13 cellular contexts compared by ENCODE assay signal in the genomic region with DNA sequence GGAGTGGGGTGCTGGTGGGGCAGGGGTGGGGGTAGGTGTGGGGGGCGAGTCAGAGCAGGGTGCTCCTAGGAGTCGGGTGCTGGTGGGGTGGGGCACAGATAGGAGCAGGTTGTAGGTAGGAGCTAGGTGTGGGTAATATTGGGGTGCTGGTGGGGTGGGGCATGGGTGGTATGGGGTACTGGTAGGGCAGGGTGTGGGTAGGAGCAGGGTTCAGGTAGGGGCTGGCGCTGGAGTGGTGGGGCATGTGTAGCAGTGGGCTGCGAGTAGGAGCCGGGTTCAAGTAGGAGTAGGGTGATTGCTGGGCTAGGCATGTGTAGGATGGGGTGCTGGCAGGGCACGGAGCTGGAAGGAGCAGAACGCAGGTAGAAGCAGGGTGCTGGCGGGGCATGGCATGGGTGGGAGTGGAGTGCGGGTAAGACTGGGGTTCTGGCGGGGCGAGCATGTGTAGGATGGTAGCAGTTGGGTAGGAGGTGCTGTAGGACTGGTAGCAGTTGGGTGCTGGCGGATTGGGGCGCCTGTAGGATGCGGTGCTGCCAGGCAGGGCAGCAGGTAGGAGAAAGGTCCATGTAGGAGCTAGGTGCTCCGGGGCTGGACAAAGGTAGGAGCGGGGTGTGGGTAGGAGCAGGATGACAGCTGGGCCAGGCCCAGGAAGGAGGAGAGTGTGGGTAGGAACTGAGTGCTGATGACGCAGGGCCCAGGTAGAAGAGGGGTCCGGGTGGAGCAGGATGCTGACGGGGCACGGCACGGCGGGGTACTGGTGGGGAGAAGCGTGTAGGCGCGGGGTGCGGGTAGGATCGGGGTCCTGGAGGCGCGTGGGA.
DNase-seq lines count a peak whose midpoint lies in the region; ATAC-seq and TF ChIP-seq lines count a peak whose summit lies in the region.
"Had no signal": no experiment of that assay in that cellular context is flagged by ENCODE, and none has a peak within 500 bp of the region (broad histone marks: within the 10 kb centered on the region; RNA-seq: fewer than 3 reads in every experiment).

No MANE protein-coding gene starts in this region.

- H3K36me3 ChIP-seq in Caco-2 (ENCODE audit: control insufficient read depth, insufficient read depth, low read length) = no peaks in the 10 kb centered on the region
- H3K36me3 ChIP-seq: left ventricle myocardium inferior, vagina had no signal

- peak overlapping the region; percentile 68 for H3K4me3 Mint-ChIP-seq in activated naive CD8-positive, alpha-beta T cell treated with anti-CD3 and anti-CD28 coated beads for 36 hours
- H3K4me3 Mint-ChIP-seq in stimulated activated naive CD8-positive, alpha-beta T cell treated with anti-CD3 and anti-CD28 coated beads, Interleukin-15, amount 100 ng/mL, for 72 hours = peak overlapping the region; percentile 77 to 83
- no peak overlapping the region for H3K4me3 Mint-ChIP-seq in Caco-2 (ENCODE audit: unreplicated experiment)

- intact Hi-C loops in Caco-2 (cut with micrococcal nuclease; ENCODE audit: unreplicated experiment) = no loop called here

- H3K27ac Mint-ChIP-seq in activated naive CD8-positive, alpha-beta T cell treated with anti-CD3 and anti-CD28 coated beads for 36 hours = no peak overlapping the region
- peak overlapping the region in 1 of 2 donors; percentile 7 for H3K27ac Mint-ChIP-seq in stimulated activated naive CD8-positive, alpha-beta T cell treated with anti-CD3 and anti-CD28 coated beads, Interleukin-15, amount 100 ng/mL, for 72 hours
- no peak overlapping the region for H3K27ac Mint-ChIP-seq in Caco-2 (ENCODE audit: unreplicated experiment)

- H3K27me3 ChIP-seq in Caco-2 (replicated peaks; ENCODE audit: control insufficient read depth, insufficient read depth, low read length) = no peaks in the 10 kb centered on the region
- H3K27me3 ChIP-seq: vagina had no signal

- peak; percentile 20 for DNase-seq in activated CD8-positive, alpha-beta memory T cell treated with anti-CD3 and anti-CD28 coated beads, Interleukin-2, amount 50 U/mL, for 4 hours
- no peak for DNase-seq in activated CD8-positive, alpha-beta memory T cell treated with anti-CD3 and anti-CD28 coated beads for 24 hours
- DNase-seq in activated naive CD8-positive, alpha-beta T cell treated with anti-CD3 and anti-CD28 coated beads for 36 hours = no peak
- DNase-seq in stimulated activated naive CD8-positive, alpha-beta T cell treated with anti-CD3 and anti-CD28 coated beads, Interleukin-15, amount 100 ng/mL, for 72 hours = no peak
- DNase-seq in HK-2 (ENCODE audit: unreplicated experiment) (no peak), Caco-2 (no peak)
- DNase-seq: cortex of kidney, DMS79 treated with DMSO at 0.1 percent for 48 hours, left ventricle myocardium inferior, NCI-H2227 treated with DMSO at 0.1 percent for 48 hours had no signal

- peaks cover 15% of the 10 kb centered on the region for H3K4me1 Mint-ChIP-seq in activated naive CD8-positive, alpha-beta T cell treated with anti-CD3 and anti-CD28 coated beads for 36 hours
- peaks cover 27% of the 10 kb centered on the region for H3K4me1 Mint-ChIP-seq in stimulated activated naive CD8-positive, alpha-beta T cell treated with anti-CD3 and anti-CD28 coated beads, Interleukin-15, amount 100 ng/mL, for 72 hours
- H3K4me1 Mint-ChIP-seq in Caco-2 (ENCODE audit: low read depth, unreplicated experiment) = no peaks in the 10 kb centered on the region

- H3K4me3 ChIP-seq in iPS-18c (ENCODE audit: insufficient read depth, low read depth, low read length) (peak overlapping the region; percentile 41; the same call in 1 of the 2 replicates), Caco-2 (ENCODE audit: low read depth, low read length) (no peak overlapping the region)
- H3K4me3 ChIP-seq: left ventricle myocardium inferior had no signal

- no peaks in the 10 kb centered on the region for H3K4me1 ChIP-seq in Caco-2
- H3K4me1 ChIP-seq: left ventricle myocardium inferior, vagina had no signal

- H3K9me3 ChIP-seq in iPS-18c (ENCODE audit: control insufficient read depth, insufficient read depth, low read length) (no peaks in the 10 kb centered on the region), Caco-2 (no peaks in the 10 kb centered on the region)
- H3K9me3 ChIP-seq: left ventricle myocardium inferior, vagina had no signal

- no peaks in the 10 kb centered on the region for H3K36me3 Mint-ChIP-seq in activated naive CD8-positive, alpha-beta T cell treated with anti-CD3 and anti-CD28 coated beads for 36 hours
- no peaks in the 10 kb centered on the region for H3K36me3 Mint-ChIP-seq in Caco-2 (ENCODE audit: insufficient read depth, unreplicated experiment)

- TF ChIP-seq CTCF in Caco-2 (IDR thresholded peaks at IDR 0.05; ENCODE audit: insufficient read depth in 1 of 2, low read depth in 1 of 2, low read length in 1 of 2, severe bottlenecking in 1 of 2, unreplicated experiment in 1 of 2) = no peak

- CTCF ChIA-PET in Caco-2 (lab: Charles Lee) = no interaction called here

- peaks cover 23% of the 10 kb centered on the region for H3K27me3 Mint-ChIP-seq in activated naive CD8-positive, alpha-beta T cell treated with anti-CD3 and anti-CD28 coated beads for 36 hours
- peaks cover 30% of the 10 kb centered on the region for H3K27me3 Mint-ChIP-seq in stimulated activated naive CD8-positive, alpha-beta T cell treated with anti-CD3 and anti-CD28 coated beads, Interleukin-15, amount 100 ng/mL, for 72 hours
- H3K27me3 Mint-ChIP-seq in Caco-2 (ENCODE audit: insufficient read depth, unreplicated experiment) = peaks cover 4% of the 10 kb centered on the region

- no TSS peak for BruUV-seq in Caco-2 (replicated peaks; lab: Mats Ljungman, UMichigan)

- POLR2A ChIA-PET in Caco-2 (lab: Charles Lee) = no interaction called here

- H3K9me3 Mint-ChIP-seq in activated naive CD8-positive, alpha-beta T cell treated with anti-CD3 and anti-CD28 coated beads for 36 hours = no peaks in the 10 kb centered on the region
- H3K9me3 Mint-ChIP-seq in stimulated activated naive CD8-positive, alpha-beta T cell treated with anti-CD3 and anti-CD28 coated beads, Interleukin-15, amount 100 ng/mL, for 72 hours = no peaks in the 10 kb centered on the region
- H3K9me3 Mint-ChIP-seq in Caco-2 (ENCODE audit: unreplicated experiment) = no peaks in the 10 kb centered on the region

- peak; percentile 55 for ATAC-seq in stimulated activated naive CD8-positive, alpha-beta T cell treated with anti-CD3 and anti-CD28 coated beads, Interleukin-15, amount 100 ng/mL, for 72 hours
- no peak for ATAC-seq in HG03354 (IDR thresholded peaks at IDR 0.05; ENCODE audit: poor library complexity, severe bottlenecking, unreplicated experiment)
